In genomic region chr22:28883657-28883916, GRCh38 we compare ENCODE assay signal across 1 cellular context.
TF ChIP-seq lines count a peak whose summit lies in the region.

No MANE protein-coding gene starts in this region.

TF ChIP-seq in GM23338, 12 proteins besides CTCF, POLR2A, EP300 and RAD21 (continued from another document):
- TF ChIP-seq REST (IDR thresholded peaks at IDR 0.05; ENCODE audit: unreplicated experiment) (no peak), STAT1 (IDR thresholded peaks at IDR 0.05; ENCODE audit: unreplicated experiment) (no peak)
